In the genomic region with DNA sequence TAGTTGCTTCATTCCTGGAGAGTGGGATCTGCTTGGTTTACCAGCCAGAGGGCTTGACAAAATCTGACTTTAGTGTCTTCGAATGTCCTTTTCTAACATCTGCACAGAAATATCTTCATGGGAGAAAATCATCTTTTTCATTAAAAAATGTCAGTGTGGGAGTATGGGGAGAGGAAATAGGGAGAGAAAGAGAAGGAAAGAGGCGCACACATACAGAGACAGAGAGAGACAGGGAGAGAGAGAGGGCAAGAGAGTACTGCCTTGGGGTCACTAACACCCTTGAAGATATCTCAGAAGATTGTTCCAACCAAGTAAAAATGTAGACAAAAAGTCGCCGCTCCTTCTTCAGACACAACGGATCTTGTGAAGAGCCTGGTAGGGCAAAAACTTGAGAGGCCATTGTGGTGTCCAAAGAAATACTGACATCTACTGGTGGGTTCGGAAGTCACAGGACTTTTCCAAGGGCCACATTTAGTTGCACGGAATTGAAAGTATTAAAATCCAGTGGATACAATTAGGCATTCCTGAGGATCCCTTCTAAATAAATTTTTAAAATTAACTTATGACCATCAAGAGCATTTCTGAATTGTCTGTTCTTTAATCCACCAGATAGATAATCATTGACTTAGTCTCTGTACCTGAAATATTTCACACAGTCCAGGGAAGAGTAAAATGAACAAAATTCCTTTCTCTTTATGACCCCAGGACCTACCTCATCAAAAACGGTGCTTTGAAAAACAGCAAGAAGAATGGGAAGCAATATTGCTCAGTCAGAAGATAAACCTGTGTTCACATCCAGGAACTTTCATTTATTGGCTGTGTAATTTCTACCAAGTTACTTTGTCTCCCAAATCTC, we compare ENCODE assay signal across 8 cellular contexts. TPM values are rescaled to one million over a fixed set of nuclear protein-coding genes. Genes with fewer than 3 reads are reported as not detected.
DNase-seq lines count a peak whose midpoint lies in the region; ATAC-seq and TF ChIP-seq lines count a peak whose summit lies in the region.

No MANE protein-coding gene starts in this region.

- H2BK5ac ChIP-seq in mesendoderm (ENCODE audit: low read length), result no peak overlapping the region

- no peak overlapping the region for H4K5ac ChIP-seq in mesendoderm (ENCODE audit: low read length)

- H3K4me2 ChIP-seq in mesendoderm (ENCODE audit: low read length), result no peak overlapping the region

- peak overlapping the region; percentile 80 for H3K18ac ChIP-seq in mesendoderm (ENCODE audit: low read length)

- no peaks in the 10 kb centered on the region for H3K79me2 ChIP-seq in mesendoderm (ENCODE audit: control insufficient read depth, insufficient read depth, low read length)

- peaks cover 0 to 5% of the 10 kb centered on the region in 2 donors for H3K4me1 Mint-ChIP-seq in stimulated activated naive B cell treated with anti-CD40 and anti-IgM and Interleukin-4, amounts not matched to agents 10 μg/mL and 1 μg/mL and 100 μg/mL, for 72 hours

- no peak overlapping the region for H3K23ac ChIP-seq in mesendoderm (ENCODE audit: low read length)

- H2BK15ac ChIP-seq in mesendoderm (replicated peaks; ENCODE audit: low read depth), result no peak overlapping the region

- peak overlapping the region; percentile 68 for H3K4ac ChIP-seq in mesendoderm (ENCODE audit: low read depth, low read length)

- H3K27me3 Mint-ChIP-seq in stimulated activated naive B cell treated with anti-CD40 and anti-IgM and Interleukin-4, amounts not matched to agents 10 μg/mL and 1 μg/mL and 100 μg/mL, for 72 hours, result peaks cover 0 to 4% of the 10 kb centered on the region in 2 donors

- H3K9me3 ChIP-seq in effector memory CD4-positive, alpha-beta T cell (ENCODE audit: control insufficient read depth, low read length), result peaks cover 3% of the 10 kb centered on the region

- H3K9ac ChIP-seq in mesendoderm (ENCODE audit: low read length), result no peak overlapping the region

- peak; percentile 86 for TF ChIP-seq CTCF in 22Rv1 (IDR thresholded peaks at IDR 0.05)
- TF ChIP-seq CTCF in GM06990 (IDR thresholded peaks at IDR 0.05; ENCODE audit: insufficient read depth, low read length, poor library complexity, severe bottlenecking), result peak; percentile 69

- peaks cover 0 to 1% of the 10 kb centered on the region in 2 donors for H3K36me3 Mint-ChIP-seq in stimulated activated naive B cell treated with anti-CD40 and anti-IgM and Interleukin-4, amounts not matched to agents 10 μg/mL and 1 μg/mL and 100 μg/mL, for 72 hours

- ATAC-seq in HG02885 (IDR thresholded peaks at IDR 0.05; ENCODE audit: poor library complexity, unreplicated experiment), result peak; percentile 90
- peak; percentile 74 to 78 for ATAC-seq in stimulated activated naive B cell treated with anti-CD40 and anti-IgM and Interleukin-4, amounts not matched to agents 10 μg/mL and 1 μg/mL and 100 μg/mL, for 72 hours (replicated peaks)

- no peak overlapping the region for H4K8ac ChIP-seq in mesendoderm (ENCODE audit: low read depth, low read length)

- H2BK120ac ChIP-seq in mesendoderm (ENCODE audit: low read depth, low read length), result no peak overlapping the region

- H3K4me3 Mint-ChIP-seq in stimulated activated naive B cell treated with anti-CD40 and anti-IgM and Interleukin-4, amounts not matched to agents 10 μg/mL and 1 μg/mL and 100 μg/mL, for 72 hours, result peak overlapping the region in 1 of 2 donors; percentile 11

- no peak overlapping the region for H3K4me3 ChIP-seq in GM06990 (replicated peaks; ENCODE audit: low read depth, low read length)
- no peak overlapping the region for H3K4me3 ChIP-seq in effector memory CD4-positive, alpha-beta T cell (ENCODE audit: insufficient read depth, low read depth, low read length, poor library complexity, severe bottlenecking)
- no peak overlapping the region for H3K4me3 ChIP-seq in mesendoderm (ENCODE audit: low read length)

- peaks cover 8 to 10% of the 10 kb centered on the region in 2 donors for H3K9me3 Mint-ChIP-seq in stimulated activated naive B cell treated with anti-CD40 and anti-IgM and Interleukin-4, amounts not matched to agents 10 μg/mL and 1 μg/mL and 100 μg/mL, for 72 hours

- H3K27ac ChIP-seq in 22Rv1, result no peak overlapping the region
- H3K27ac ChIP-seq in effector memory CD4-positive, alpha-beta T cell (ENCODE audit: insufficient read depth, low read length, poor library complexity, severe bottlenecking), result no peak overlapping the region
- H3K27ac ChIP-seq in mesendoderm (ENCODE audit: low read depth, low read length), result no peak overlapping the region

- no peak overlapping the region for H3K27ac Mint-ChIP-seq in stimulated activated naive B cell treated with anti-CD40 and anti-IgM and Interleukin-4, amounts not matched to agents 10 μg/mL and 1 μg/mL and 100 μg/mL, for 72 hours

- DNase-seq in GM06990 (ENCODE audit: extremely low read depth, insufficient read length) (peak; percentile 10), NCI-H446 (lab: John Stamatoyannopoulos, UW) (peak; percentile 36 to 70), mesendoderm (peak; percentile 75)
- peak; percentile 34 for DNase-seq in activated CD4-positive, alpha-beta T cell treated with anti-CD3 and anti-CD28 coated beads, Interleukin-2, amount 50 U/mL, for 1 hour
- DNase-seq in effector memory CD4-positive, alpha-beta T cell, result peak in 2 of 3 donors; percentile 13 to 40
- peak; percentile 31 for DNase-seq in stimulated activated naive B cell treated with anti-CD40 and anti-IgM and Interleukin-4, amounts not matched to agents 10 μg/mL and 1 μg/mL and 100 μg/mL, for 72 hours

- H3K56ac ChIP-seq in mesendoderm (ENCODE audit: low read length), result peak overlapping the region; percentile 11

- no peaks in the 10 kb centered on the region for H3K4me1 ChIP-seq in effector memory CD4-positive, alpha-beta T cell (ENCODE audit: control insufficient read depth, insufficient read depth, low read length, poor library complexity, severe bottlenecking)
- H3K4me1 ChIP-seq in mesendoderm (ENCODE audit: control insufficient read depth, low read depth, low read length), result no peaks in the 10 kb centered on the region

- H3K27me3 ChIP-seq in GM06990 (replicated peaks; ENCODE audit: control insufficient read depth, insufficient read depth, low read length), result no peaks in the 10 kb centered on the region
- no peaks in the 10 kb centered on the region for H3K27me3 ChIP-seq in effector memory CD4-positive, alpha-beta T cell (replicated peaks; ENCODE audit: control insufficient read depth, insufficient read depth, low read length, poor library complexity, severe bottlenecking)
- no peaks in the 10 kb centered on the region for H3K27me3 ChIP-seq in mesendoderm (ENCODE audit: insufficient read depth, low read length, poor library complexity)

- H3K79me1 ChIP-seq in mesendoderm (ENCODE audit: low read length), result no peaks in the 10 kb centered on the region

- no peak overlapping the region for H2AK5ac ChIP-seq in mesendoderm (ENCODE audit: low read length)

- H3K36me3 ChIP-seq in GM06990 (ENCODE audit: control insufficient read depth, insufficient read depth, low read length) (no peaks in the 10 kb centered on the region), mesendoderm (ENCODE audit: control insufficient read depth, insufficient read depth, low read length) (no peaks in the 10 kb centered on the region)
- H3K36me3 ChIP-seq in effector memory CD4-positive, alpha-beta T cell (ENCODE audit: control insufficient read depth, insufficient read depth, low read length), result no peaks in the 10 kb centered on the region

- WGBS in mesendoderm (ENCODE audit: extremely low coverage, insufficient coverage, low lambda C conversion rate), result no CpG with 5 or more reads among the region's 8 CpGs

RNA-seq across cellular contexts. Expression of a gene that starts 29.7 kb away (rescaled TPM):
- 253 TPM for polyA plus RNA-seq in mesendoderm (2013, experiment 1 of 2)
- polyA plus RNA-seq in mesendoderm (2013, experiment 2 of 2), result 277 TPM

RNA-seq across cellular contexts. Expression of a gene that starts 56.2 kb away (rescaled TPM):
- 10.3 TPM for polyA plus RNA-seq in mesendoderm (2013, experiment 1 of 2)
- 11.6 TPM for polyA plus RNA-seq in mesendoderm (2013, experiment 2 of 2)

Comparison
In these comparisons a context has a peak if more than half of its experiments do, and no peak if none do; other contexts are left out.
1. DNase-seq: peak in every context shown above with its lines; median percentile 75 in mesendoderm; 53 in NCI-H446; 34 in activated CD4-positive, alpha-beta T cell treated with anti-CD3 and anti-CD28 coated beads, Interleukin-2, amount 50 U/mL, for 1 hour; 31 in stimulated activated naive B cell treated with anti-CD40 and anti-IgM and Interleukin-4, amounts not matched to agents 10 μg/mL and 1 μg/mL and 100 μg/mL, for 72 hours; 26 in effector memory CD4-positive, alpha-beta T cell; 10 in GM06990.